8 cellular contexts compared by ENCODE assay signal in the genomic region with DNA sequence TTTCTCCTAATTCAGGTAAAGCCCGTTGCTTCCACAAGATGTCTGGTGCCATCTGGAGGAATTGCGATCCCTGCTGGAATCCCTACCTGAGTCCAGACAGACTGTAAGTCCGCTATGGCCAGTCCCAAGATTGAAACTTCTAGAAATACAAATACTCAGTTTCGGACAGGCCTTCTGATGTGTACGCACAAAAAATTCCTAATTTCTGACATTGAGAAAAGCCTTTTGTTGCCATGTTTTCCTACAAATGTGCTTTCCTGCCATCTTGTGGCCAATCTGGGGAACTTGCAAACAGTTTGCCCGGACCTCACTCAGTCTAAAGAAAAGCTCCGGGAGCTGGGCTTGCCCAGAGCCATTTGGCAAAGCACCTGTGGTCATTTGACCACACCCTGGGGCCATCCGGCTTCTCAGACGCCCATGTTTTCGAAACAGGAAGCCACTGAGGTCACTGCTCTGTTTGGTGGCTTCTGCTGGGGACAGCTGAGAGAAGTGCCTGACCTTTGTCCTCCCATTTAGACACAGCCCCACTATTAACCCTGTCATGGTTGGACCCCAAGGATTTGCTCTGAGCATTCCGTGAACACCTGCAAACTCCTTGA.
DNase-seq lines count a peak whose midpoint lies in the region; ATAC-seq and TF ChIP-seq lines count a peak whose summit lies in the region.

No MANE protein-coding gene starts in this region.

- H3K36me3 ChIP-seq in CD8-positive, alpha-beta T cell (ENCODE audit: insufficient read depth, low read length) = no peaks in the 10 kb centered on the region
- no peaks in the 10 kb centered on the region for H3K36me3 ChIP-seq in OCI-LY1 (ENCODE audit: insufficient read depth, low read length)
- no peaks in the 10 kb centered on the region for H3K36me3 ChIP-seq in esophagus squamous epithelium

- H2AFZ ChIP-seq in OCI-LY1 (ENCODE audit: low read length) = no peak overlapping the region

- no peaks in the 10 kb centered on the region for H4K20me1 ChIP-seq in OCI-LY1 (ENCODE audit: insufficient read depth, low read length)

- H3K9ac ChIP-seq in OCI-LY1 (ENCODE audit: low read length) = no peak overlapping the region

- H3K4me3 Mint-ChIP-seq in CD8-positive, alpha-beta T cell = no peak overlapping the region

- no peaks in the 10 kb centered on the region for H3F3A ChIP-seq in OCI-LY1 (ENCODE audit: insufficient read depth, low read length)

- H3K4me2 ChIP-seq in OCI-LY1 (ENCODE audit: low read length) = no peak overlapping the region

- H3K4me1 ChIP-seq in CD8-positive, alpha-beta T cell (ENCODE audit: insufficient read depth, low read length) = peaks cover 3% of the 10 kb centered on the region
- H3K4me1 ChIP-seq in OCI-LY1 (ENCODE audit: insufficient read depth, low read length, severe bottlenecking) (no peaks in the 10 kb centered on the region), esophagus squamous epithelium (peaks cover 0 to 42% (median 8%) of the 10 kb centered on the region in 3 donors)

- H3K79me2 ChIP-seq in OCI-LY1 (ENCODE audit: insufficient read depth, low read length) = no peaks in the 10 kb centered on the region

- H3K27ac ChIP-seq in CD8-positive, alpha-beta T cell (ENCODE audit: low read depth, low read length) = no peak overlapping the region
- H3K27ac ChIP-seq in HL-60 (replicated peaks) = no peak overlapping the region
- H3K27ac ChIP-seq in OCI-LY1 (ENCODE audit: low read depth, low read length, poor library complexity, severe bottlenecking) = no peak overlapping the region
- no peak overlapping the region for H3K27ac ChIP-seq in esophagus squamous epithelium

- intact Hi-C loops in CD8-positive, alpha-beta T cell (cut with DNase I, micrococcal nuclease) = loop anchor here (1.0 to 5.0 kb wide), 3 partner anchors 228 to 816 kb away; no protein-coding TSS in a partner anchor
- intact Hi-C loops in esophagus squamous epithelium (cut with DNase I) = loop anchor here (5.0 kb wide), 1 partner anchor 226 kb away; no protein-coding TSS in a partner anchor

- no peak overlapping the region for H3K27ac Mint-ChIP-seq in CD8-positive, alpha-beta T cell

- no peaks in the 10 kb centered on the region for H3K36me3 Mint-ChIP-seq in CD8-positive, alpha-beta T cell

- H3K9me3 Mint-ChIP-seq in CD8-positive, alpha-beta T cell = no peaks in the 10 kb centered on the region

- H3K9me2 ChIP-seq in OCI-LY1 (ENCODE audit: low read depth, low read length) = no peaks in the 10 kb centered on the region

- CTCF ChIA-PET in CD8-positive, alpha-beta T cell (lab: Charles Lee) = interaction anchor here (0.7 to 4.8 kb wide), 12 partner anchors 9 to 817 kb away, joined by 3 to 52 read pairs (median 4); no protein-coding TSS in a partner anchor

- POLR2A ChIA-PET in CD8-positive, alpha-beta T cell (lab: Charles Lee) = no interaction called here

- no peaks in the 10 kb centered on the region for H3K4me1 Mint-ChIP-seq in CD8-positive, alpha-beta T cell (ENCODE audit: low read depth)

- peak in 6 of 7 experiments; percentile 19 to 64 (median 39) for DNase-seq in CD8-positive, alpha-beta T cell
- DNase-seq in HL-60 (ENCODE audit: low read depth in 1 of 2, low spot score in 1 of 2) = peak; percentile 3 to 65
- DNase-seq in activated T-cell treated with anti-CD3 and anti-CD28 coated beads for 24 hours (ENCODE audit: low read depth) = peak; percentile 39
- no peak for DNase-seq in esophagus squamous epithelium (lab: John Stamatoyannopoulos, UW)
- DNase-seq in myocyte (ENCODE audit: low read depth) = peak; percentile 92
- peak; percentile 85 for DNase-seq in superior temporal gyrus (ENCODE audit: extremely low spot score)

- WGBS in esophagus squamous epithelium, 2 donors = 14% methylated on average over 11 of the region's 11 CpGs

- H3K27me3 Mint-ChIP-seq in CD8-positive, alpha-beta T cell (ENCODE audit: low read depth) = no peaks in the 10 kb centered on the region

- H3K27me3 ChIP-seq in CD8-positive, alpha-beta T cell (ENCODE audit: insufficient read depth, low read length) = no peaks in the 10 kb centered on the region
- H3K27me3 ChIP-seq in HL-60 (ENCODE audit: insufficient read depth, poor library complexity, severe bottlenecking) = peaks cover 2% of the 10 kb centered on the region
- H3K27me3 ChIP-seq in OCI-LY1 (ENCODE audit: insufficient read depth, low read length) = no peaks in the 10 kb centered on the region; the same call in 1 of the 2 replicates
- no peaks in the 10 kb centered on the region for H3K27me3 ChIP-seq in esophagus squamous epithelium

- no peaks in the 10 kb centered on the region for H3K9me3 ChIP-seq in CD8-positive, alpha-beta T cell (ENCODE audit: low read length)
- H3K9me3 ChIP-seq in OCI-LY1 (ENCODE audit: low read length) = no peaks in the 10 kb centered on the region
- no peaks in the 10 kb centered on the region for H3K9me3 ChIP-seq in esophagus squamous epithelium

- no peak for TF ChIP-seq POLR2A in esophagus squamous epithelium (IDR thresholded peaks at IDR 0.05)

- no peak overlapping the region for H3K4me3 ChIP-seq in CD8-positive, alpha-beta T cell (ENCODE audit: low read depth, low read length)
- H3K4me3 ChIP-seq in HL-60 (replicated peaks; ENCODE audit: insufficient read depth, low read length) = no peak overlapping the region
- H3K4me3 ChIP-seq in OCI-LY1 (ENCODE audit: low read depth, low read length, poor library complexity, severe bottlenecking) = no peak overlapping the region
- H3K4me3 ChIP-seq in esophagus squamous epithelium = no peak overlapping the region

- ATAC-seq in CD8-positive, alpha-beta T cell = peak; percentile 44
- peak; percentile 80 for ATAC-seq in GM19395 (IDR thresholded peaks at IDR 0.05; ENCODE audit: unreplicated experiment)

- peak; percentile 81 for TF ChIP-seq CTCF in CD8-positive, alpha-beta T cell (IDR thresholded peaks at IDR 0.05)
- peak; percentile 62 for TF ChIP-seq CTCF in HL-60 (IDR thresholded peaks at IDR 0.05; ENCODE audit: insufficient read depth, low read length)
- peak; percentile 96 for TF ChIP-seq CTCF in OCI-LY1 (IDR thresholded peaks at IDR 0.05; ENCODE audit: low read length)
- peak; percentile 75 to 89 (median 84) for TF ChIP-seq CTCF in esophagus squamous epithelium (IDR thresholded peaks at IDR 0.05)
